Comparison of ENCODE assay signal across 1 cellular context in genomic region chr5:111229871-111230812, GRCh38.
TF ChIP-seq lines count a peak whose summit lies in the region.

No MANE protein-coding gene starts in this region.

TF ChIP-seq in SK-N-SH, 30 proteins besides CTCF, POLR2A, EP300 and RAD21 (continued from another document):
- TF ChIP-seq IRF3 (IDR thresholded peaks at IDR 0.05; ENCODE audit: low read depth, low read length) (no peak), SMC3 (IDR thresholded peaks at IDR 0.05; ENCODE audit: low read depth, low read length) (no peak), GABPA (IDR thresholded peaks at IDR 0.05; ENCODE audit: low read depth) (no peak), TEAD4 (IDR thresholded peaks at IDR 0.05; ENCODE audit: borderline replicate concordance, insufficient read depth) (no peak)
